In genomic region chr17:78748730-78749317, GRCh38 we compare ENCODE assay signal across 1 cellular context.
TF ChIP-seq lines count a peak whose summit lies in the region.

No MANE protein-coding gene starts in this region.

TF ChIP-seq in K562, 482 proteins besides CTCF, POLR2A, EP300 and RAD21 (continues in another document):
- TF ChIP-seq ELF1 (tag; IDR thresholded peaks at IDR 0.05) (0 out of 2 replicates have a peak, but pooled peaks have one; percentile 16), PHB (CRISPR knock-in tag; IDR thresholded peaks at IDR 0.05) (no peak), GATA2 (CRISPR knock-in tag; IDR thresholded peaks at IDR 0.05) (peak; percentile 42; the same call in 1 of the 2 replicates), ZEB2 (IDR thresholded peaks at IDR 0.05) (0 out of 2 replicates have a peak, but pooled peaks have one; percentile 38), CEBPZ (IDR thresholded peaks at IDR 0.05; ENCODE audit: borderline replicate concordance, low read depth, low read length) (no peak), USF2 (CRISPR knock-in tag; IDR thresholded peaks at IDR 0.05) (peak; percentile 56), RBM34 (IDR thresholded peaks at IDR 0.05; ENCODE audit: borderline replicate concordance, insufficient read depth, low read length) (no peak), DPF2 (IDR thresholded peaks at IDR 0.05) (0 out of 2 replicates have a peak, but pooled peaks have one; percentile 30), MTA3 (IDR thresholded peaks at IDR 0.05; ENCODE audit: borderline replicate concordance) (peak; percentile 52; the same call in 1 of the 2 replicates), ID3 (CRISPR knock-in tag; IDR thresholded peaks at IDR 0.05) (no peak), ID3 (tag; IDR thresholded peaks at IDR 0.05) (peak; percentile 69; the same call in 1 of the 2 replicates), MITF (IDR thresholded peaks at IDR 0.05) (peak; percentile 80; the same call in 1 of the 2 replicates), PKNOX1 (IDR thresholded peaks at IDR 0.05) (peak; percentile 44; the same call in 1 of the 2 replicates), NCOA2 (IDR thresholded peaks at IDR 0.05; ENCODE audit: partially characterized antibody in 2 of 2) (no peak), ZNF584 (CRISPR knock-in tag; IDR thresholded peaks at IDR 0.05; ENCODE audit: low read depth) (0 out of 2 replicates have a peak, but pooled peaks have one; percentile 58), MED1 (CRISPR knock-in tag; IDR thresholded peaks at IDR 0.05; ENCODE audit: borderline replicate concordance) (no peak), KLF16 (IDR thresholded peaks at IDR 0.05) (peak; percentile 62; the same call in 1 of the 2 replicates), ETV1 (tag; conservative IDR thresholded peaks at IDR 0.05; ENCODE audit: low read depth) (peak; percentile 40), CREB5 (CRISPR knock-in tag; IDR thresholded peaks at IDR 0.05) (no peak), RAD51 (IDR thresholded peaks at IDR 0.05; ENCODE audit: borderline replicate concordance, low read depth) (peak; percentile 67), TFAP4 (CRISPR knock-in tag; IDR thresholded peaks at IDR 0.05; ENCODE audit: borderline replicate concordance) (peak; percentile 82), CBFB (CRISPR knock-in tag; IDR thresholded peaks at IDR 0.05) (no peak), TOE1 (IDR thresholded peaks at IDR 0.05; ENCODE audit: borderline replicate concordance) (peak; percentile 43; the same call in 1 of the 2 replicates), TOE1 (CRISPR knock-in tag; IDR thresholded peaks at IDR 0.05; ENCODE audit: borderline replicate concordance, low read depth) (no peak), JUND (IDR thresholded peaks at IDR 0.05; ENCODE audit: borderline replicate concordance, low read depth, low read length) (peak; percentile 33; the same call in 1 of the 2 replicates), JUND (tag; IDR thresholded peaks at IDR 0.05; ENCODE audit: borderline replicate concordance, low read depth, low read length) (no peak; the same call in 2 of the 3 replicates), ZBTB33 (CRISPR knock-in tag; IDR thresholded peaks at IDR 0.05) (0 out of 2 replicates have a peak, but pooled peaks have one; percentile 13), ZNF41 (CRISPR knock-in tag; conservative IDR thresholded peaks at IDR 0.05) (peak; percentile 58; the same call in 1 of the 2 replicates), L3MBTL2 (IDR thresholded peaks at IDR 0.05) (0 out of 2 replicates have a peak, but pooled peaks have one; percentile 26), RFX1 (IDR thresholded peaks at IDR 0.05) (peak; percentile 45), MAFK (IDR thresholded peaks at IDR 0.05; ENCODE audit: low read length) (0 out of 2 replicates have a peak, but pooled peaks have one; percentile 8), HMBOX1 (IDR thresholded peaks at IDR 0.05) (peak; percentile 80), NRF1 (conservative IDR thresholded peaks at IDR 0.05 in 1 of 2, IDR thresholded peaks at IDR 0.05 in 1 of 2) (peak in 1 of 2 experiments; percentile 39; a peak in 1 of 4 replicates), SIN3A (IDR thresholded peaks at IDR 0.05; ENCODE audit: borderline replicate concordance in 2 of 2, control insufficient read depth in 1 of 2, low read depth in 2 of 2, low read length in 2 of 2) (no peak), BHLHE40 (IDR thresholded peaks at IDR 0.05; ENCODE audit: low read length) (peak; percentile 58), TCF3 (CRISPR knock-in tag; IDR thresholded peaks at IDR 0.05) (peak; percentile 35; the same call in 1 of the 2 replicates), TFE3 (CRISPR knock-in tag; IDR thresholded peaks at IDR 0.05) (peak; percentile 79), MEIS2 (IDR thresholded peaks at IDR 0.05; ENCODE audit: partially characterized antibody) (peak; percentile 25), ZNF431 (CRISPR knock-in tag; IDR thresholded peaks at IDR 0.05) (no peak), NR2C1 (IDR thresholded peaks at IDR 0.05) (no peak), NR2C1 (tag; IDR thresholded peaks at IDR 0.05) (no peak), ESRRA (IDR thresholded peaks at IDR 0.05; ENCODE audit: borderline replicate concordance, low read depth) (peak; percentile 72; the same call in 1 of the 2 replicates), LCOR (CRISPR knock-in tag; IDR thresholded peaks at IDR 0.05) (no peak), SPI1 (IDR thresholded peaks at IDR 0.05; ENCODE audit: borderline replicate concordance, low read depth, low read length) (peak; percentile 59; the same call in 1 of the 2 replicates), FOSL1 (tag; conservative IDR thresholded peaks at IDR 0.05) (peak; percentile 46), ZNF263 (CRISPR knock-in tag; IDR thresholded peaks at IDR 0.05; ENCODE audit: borderline replicate concordance) (peak; percentile 77; the same call in 1 of the 2 replicates), BCL6 (CRISPR knock-in tag; IDR thresholded peaks at IDR 0.05) (no peak), POLR2B (IDR thresholded peaks at IDR 0.05; ENCODE audit: low read depth, partially characterized antibody) (no peak), PPARD (CRISPR knock-in tag; IDR thresholded peaks at IDR 0.05) (no peak), ATF7 (IDR thresholded peaks at IDR 0.05) (0 out of 2 replicates have a peak, but pooled peaks have one; percentile 38), CEBPB (tag; IDR thresholded peaks at IDR 0.05) (peak; percentile 34; the same call in 1 of the 2 replicates), FOXK1 (CRISPR knock-in tag; IDR thresholded peaks at IDR 0.05; ENCODE audit: borderline replicate concordance) (0 out of 2 replicates have a peak, but pooled peaks have one; percentile 31), TBL1XR1 (IDR thresholded peaks at IDR 0.05; ENCODE audit: low read length in 2 of 2) (peak in 1 of 2 experiments; percentile 50; a peak in 1 of 4 replicates), NR2C2 (CRISPR knock-in tag; IDR thresholded peaks at IDR 0.05) (no peak), NR2C2 (tag; IDR thresholded peaks at IDR 0.05) (peak; percentile 47; the same call in 1 of the 2 replicates), CTBP1 (IDR thresholded peaks at IDR 0.05; ENCODE audit: borderline replicate concordance) (peak; percentile 85), SOX6 (IDR thresholded peaks at IDR 0.05) (peak; percentile 54; the same call in 1 of the 2 replicates), FOXK2 (conservative IDR thresholded peaks at IDR 0.05 in 1 of 2, IDR thresholded peaks at IDR 0.05 in 1 of 2; ENCODE audit: low read depth in 2 of 2) (no peak; a peak in 1 of 4 replicates)
